2 cellular contexts compared by ENCODE assay signal in genomic region chr15:63565784-63566183, GRCh38.
TF ChIP-seq lines count a peak whose summit lies in the region.

No MANE protein-coding gene starts in this region.

TF ChIP-seq in WTC11, 78 proteins besides CTCF, POLR2A, EP300 and RAD21 (continued from another document):
- TF ChIP-seq ZNF425 (CRISPR knock-in tag; conservative IDR thresholded peaks at IDR 0.05): no peak
- TF ChIP-seq SP1 (CRISPR knock-in tag; conservative IDR thresholded peaks at IDR 0.05): no peak
- TF ChIP-seq ZNF138 (CRISPR knock-in tag; conservative IDR thresholded peaks at IDR 0.05): no peak
- TF ChIP-seq TEAD4 (CRISPR knock-in tag; IDR thresholded peaks at IDR 0.05): no peak
- TF ChIP-seq RORB (CRISPR knock-in tag; IDR thresholded peaks at IDR 0.05): no peak
TF ChIP-seq in WTC11: peak in this region for 0.

TF ChIP-seq in HEK293T, 16 proteins besides CTCF, POLR2A, EP300 and RAD21 (continued from another document):
- no peak for TF ChIP-seq SP1 (IDR thresholded peaks at IDR 0.05)
